ENCODE assay signal across 8 cellular contexts in genomic region chr17:8138672-8139371, GRCh38. TPM values are rescaled to one million over a fixed set of nuclear protein-coding genes. Genes with fewer than 3 reads are reported as not detected.
A peak's percentile ranks its signal among the peaks of the same experiment; 100 is the strongest.
DNase-seq lines count a peak whose midpoint lies in the region; ATAC-seq, FAIRE-seq and TF ChIP-seq lines count a peak whose summit lies in the region.

No MANE protein-coding gene starts in this region.

- H3K27me3 ChIP-seq in HUES48 (ENCODE audit: control insufficient read depth, insufficient read depth, low read length), result peaks cover 8% of the 10 kb centered on the region
- H3K27me3 ChIP-seq in NT2/D1 (ENCODE audit: insufficient read depth, insufficient read length), result peaks cover 6% of the 10 kb centered on the region
- no peaks in the 10 kb centered on the region for H3K27me3 ChIP-seq in endothelial cell of umbilical vein (ENCODE audit: control insufficient read depth in 2 of 2, insufficient read depth in 2 of 2, low read length in 2 of 2)

- peak; percentile 76 for ATAC-seq in GM21390 (IDR thresholded peaks at IDR 0.05; ENCODE audit: unreplicated experiment)

- CTCF ChIA-PET in endothelial cell of umbilical vein (lab: Charles Lee), result interaction anchor here (1.1 to 5.6 kb wide), 10 partner anchors 12 to 162 kb away, joined by 3 to 72 read pairs (median 6); partner anchors contain the start of genes HES7 and PER1

- H3K27ac ChIP-seq in HUES48 (ENCODE audit: low read depth, low read length), result peak overlapping the region; percentile 76
- peak overlapping the region; percentile 88 for H3K27ac ChIP-seq in endothelial cell of umbilical vein (ENCODE audit: insufficient read depth, low read depth, low read length)

- dilution Hi-C loops in endothelial cell of umbilical vein (cut with MboI; ENCODE audit: extremely low pct_ligation_motif_present, low sequenced_read_pairs), result no loop called here

- intact Hi-C loops in endothelial cell of umbilical vein (cut with micrococcal nuclease), result loop anchor here (1.0 kb wide), 7 partner anchors 12 to 161 kb away; no protein-coding TSS in a partner anchor

- peak; percentile 83 to 91 for TF ChIP-seq CTCF in endothelial cell of umbilical vein (IDR thresholded peaks at IDR 0.05; ENCODE audit: extremely low read depth in 1 of 2, insufficient read depth in 1 of 2, low read depth in 1 of 2, low read length in 2 of 2)

- H3K36me3 ChIP-seq in HUES48 (ENCODE audit: control insufficient read depth, insufficient read depth, low read length) (peaks cover 25% of the 10 kb centered on the region), NT2/D1 (ENCODE audit: insufficient read depth, insufficient read length, low read length) (peaks cover 34% of the 10 kb centered on the region), endothelial cell of umbilical vein (ENCODE audit: control insufficient read depth in 2 of 2, extremely low read depth in 1 of 2, insufficient read depth in 2 of 2, low read length in 2 of 2) (peaks cover 0 to 24% of the 10 kb centered on the region in 2 experiments)

- BruUV-seq in endothelial cell of umbilical vein (replicated peaks; lab: Mats Ljungman, UMichigan), result TSS peak; percentile 92

- no peaks in the 10 kb centered on the region for H4K20me1 ChIP-seq in endothelial cell of umbilical vein (replicated peaks; ENCODE audit: control insufficient read depth, extremely low read depth, insufficient read depth, low read length)

- TF ChIP-seq POLR2A in endothelial cell of umbilical vein (IDR thresholded peaks at IDR 0.05; ENCODE audit: low read depth, low read length), result no peak

- H3K9me3 ChIP-seq in HUES48 (ENCODE audit: control insufficient read depth, insufficient read depth, low read length) (no peaks in the 10 kb centered on the region), NT2/D1 (ENCODE audit: insufficient read depth, low read length) (no peaks in the 10 kb centered on the region), endothelial cell of umbilical vein (replicated peaks; ENCODE audit: control insufficient read depth, insufficient read depth, low read length) (no peaks in the 10 kb centered on the region)

- peak; percentile 85 for DNase-seq in D341Med (ENCODE audit: low spot score)
- DNase-seq in NT2/D1 (ENCODE audit: low read depth, low spot score), result peak; percentile 88
- peak; percentile 93 for DNase-seq in activated CD8-positive, alpha-beta memory T cell treated with anti-CD3 and anti-CD28 coated beads, Interleukin-2, amount 50 U/mL, for 4 hours
- peak; percentile 98 for DNase-seq in endothelial cell of umbilical vein (ENCODE audit: low read depth, low spot score)
- peak; percentile 85 for DNase-seq in middle frontal gyrus (ENCODE audit: extremely low spot score, low spot score)
- DNase-seq in stimulated activated CD8-positive, alpha-beta memory T cell treated with anti-CD3 and anti-CD28 coated beads, Interleukin-2, amount 100 ng/mL, for 1 hour (ENCODE audit: low read depth in 2 of 2), result peak; percentile 90 to 92

- H3K4me2 ChIP-seq in endothelial cell of umbilical vein (ENCODE audit: insufficient read depth, low read length), result peak overlapping the region; percentile 97

- H2AFZ ChIP-seq in endothelial cell of umbilical vein (ENCODE audit: low read depth, low read length), result peak overlapping the region; percentile 85

- H3K9me1 ChIP-seq in endothelial cell of umbilical vein (replicated peaks; ENCODE audit: control insufficient read depth, extremely low read depth, insufficient read depth, low read length), result no peaks in the 10 kb centered on the region

- H3K4me3 ChIP-seq in HUES48 (ENCODE audit: low read depth, low read length) (peak overlapping the region; percentile 75), NT2/D1 (ENCODE audit: insufficient read length, low read depth) (peak overlapping the region; percentile 40), endothelial cell of umbilical vein (replicated peaks in 1 of 3; ENCODE audit: insufficient read depth in 1 of 3, low read depth in 1 of 3, low read length in 3 of 3) (peak overlapping the region; percentile 26 to 89 (median 80))

- H3K4me1 ChIP-seq in HUES48 (ENCODE audit: control insufficient read depth, insufficient read depth, low read length) (no peaks in the 10 kb centered on the region), NT2/D1 (ENCODE audit: insufficient read depth, insufficient read length) (peaks cover 4% of the 10 kb centered on the region), endothelial cell of umbilical vein (ENCODE audit: control insufficient read depth, extremely low read depth, insufficient read depth, low read length) (peaks cover 14% of the 10 kb centered on the region)

- H3K9ac ChIP-seq in HUES48 (ENCODE audit: low read depth, low read length) (peak overlapping the region; percentile 33), NT2/D1 (ENCODE audit: insufficient read length, low read depth) (peak overlapping the region; percentile 74), endothelial cell of umbilical vein (replicated peaks; ENCODE audit: extremely low read depth, insufficient read depth, low read length) (peak overlapping the region; percentile 90)

- FAIRE-seq in endothelial cell of umbilical vein (lab: Jason Lieb, UNC), result peak; percentile 97

- POLR2A ChIA-PET in endothelial cell of umbilical vein (lab: Charles Lee), result interaction anchor here (0.8 to 1.3 kb wide), 2 partner anchors 13 to 34 kb away, joined by 3 to 5 read pairs; partner anchors contain the start of gene PER1

- no peaks in the 10 kb centered on the region for H3K79me2 ChIP-seq in endothelial cell of umbilical vein (ENCODE audit: control insufficient read depth, insufficient read depth, low read length)

TF ChIP-seq in endothelial cell of umbilical vein, 7 proteins besides CTCF, POLR2A, EP300 and RAD21:
- TF ChIP-seq GATA2 (IDR thresholded peaks at IDR 0.05; ENCODE audit: insufficient read depth, insufficient read length, low read depth, low read length), result peak; percentile 29
- no peak for TF ChIP-seq MYC (IDR thresholded peaks at IDR 0.05; ENCODE audit: low read depth, low read length)
- TF ChIP-seq POLR2AphosphoS5 (IDR thresholded peaks at IDR 0.05; ENCODE audit: insufficient read depth, low read depth, low read length), result peak; percentile 79
- TF ChIP-seq MAX (IDR thresholded peaks at IDR 0.05; ENCODE audit: insufficient read depth, insufficient read length), result peak; percentile 61

RNA-seq across cellular contexts. Expression of gene PER1, which starts 13.4 kb away (rescaled TPM):
- 32.1 and 36.5 TPM in 2 replicates for total RNA-seq in endothelial cell of umbilical vein
- polyA plus RNA-seq in endothelial cell of umbilical vein, result 12.1 and 13.6 TPM in 2 replicates
- 4.5 and 8.9 TPM in 2 replicates for polyA plus RNA-seq in endothelial cell of umbilical vein (2011; cell fraction: cytosol; rRNA removed)
- polyA plus RNA-seq in endothelial cell of umbilical vein (2011; cell fraction: nucleus; rRNA removed), result 62.6 and 82.7 TPM in 2 replicates
- polyA plus RNA-seq in endothelial cell of umbilical vein (2012), result 11.4 and 13.3 TPM in 2 replicates
- 22.8 and 40.7 TPM in 2 replicates for polyA minus RNA-seq in endothelial cell of umbilical vein
- 12.3 TPM for polyA minus RNA-seq in endothelial cell of umbilical vein (2011; cell fraction: cytosol; rRNA and poly(A)+ RNA removed)
- polyA minus RNA-seq in endothelial cell of umbilical vein (2011; cell fraction: nucleus; rRNA and poly(A)+ RNA removed), result 49.0 and 77.9 TPM in 2 replicates

RNA-seq across cellular contexts. Expression of gene HES7, which starts 14.9 kb away (rescaled TPM):
- total RNA-seq in endothelial cell of umbilical vein, result 0.51 TPM in 1 of 2 replicates, not detected in the other
- polyA plus RNA-seq in endothelial cell of umbilical vein, result 0.19 and 0.33 TPM in 2 replicates
- not detected in 2 replicates for polyA plus RNA-seq in endothelial cell of umbilical vein (2011; cell fraction: cytosol; rRNA removed)
- 0.35 and 0.45 TPM in 2 replicates for polyA plus RNA-seq in endothelial cell of umbilical vein (2011; cell fraction: nucleus; rRNA removed)
- 0.50 and 0.56 TPM in 2 replicates for polyA plus RNA-seq in endothelial cell of umbilical vein (2012)
- polyA minus RNA-seq in endothelial cell of umbilical vein, result not detected in 2 replicates
- 21.1 TPM for polyA minus RNA-seq in endothelial cell of umbilical vein (2011; cell fraction: cytosol; rRNA and poly(A)+ RNA removed)
- not detected in 2 replicates for polyA minus RNA-seq in endothelial cell of umbilical vein (2011; cell fraction: nucleus; rRNA and poly(A)+ RNA removed)

RNA-seq across cellular contexts. Expression of gene ALOXE3, which starts 20.5 kb away (rescaled TPM):
- total RNA-seq in endothelial cell of umbilical vein, result not detected in 2 replicates
- 0.01 TPM in 1 of 2 replicates, not detected in the other for polyA plus RNA-seq in endothelial cell of umbilical vein
- polyA plus RNA-seq in endothelial cell of umbilical vein (2011; cell fraction: cytosol; rRNA removed), result 0.06 TPM in 1 of 2 replicates, not detected in the other
- not detected in 2 replicates for polyA plus RNA-seq in endothelial cell of umbilical vein (2011; cell fraction: nucleus; rRNA removed)
- polyA plus RNA-seq in endothelial cell of umbilical vein (2012), result 0.07 and 0.11 TPM in 2 replicates
- polyA minus RNA-seq in endothelial cell of umbilical vein, result not detected in 2 replicates
- 1.0 TPM for polyA minus RNA-seq in endothelial cell of umbilical vein (2011; cell fraction: cytosol; rRNA and poly(A)+ RNA removed)
- not detected in 2 replicates for polyA minus RNA-seq in endothelial cell of umbilical vein (2011; cell fraction: nucleus; rRNA and poly(A)+ RNA removed)

RNA-seq across cellular contexts. Expression of gene VAMP2, which starts 23.9 kb away (rescaled TPM):
- 31.7 and 35.9 TPM in 2 replicates for total RNA-seq in endothelial cell of umbilical vein
- 28.7 and 38.0 TPM in 2 replicates for polyA plus RNA-seq in endothelial cell of umbilical vein
- 28.5 and 29.9 TPM in 2 replicates for polyA plus RNA-seq in endothelial cell of umbilical vein (2011; cell fraction: cytosol; rRNA removed)
- 40.8 and 49.0 TPM in 2 replicates for polyA plus RNA-seq in endothelial cell of umbilical vein (2011; cell fraction: nucleus; rRNA removed)
- 26.6 and 29.8 TPM in 2 replicates for polyA plus RNA-seq in endothelial cell of umbilical vein (2012)
- 14.1 and 18.6 TPM in 2 replicates for polyA minus RNA-seq in endothelial cell of umbilical vein
- polyA minus RNA-seq in endothelial cell of umbilical vein (2011; cell fraction: cytosol; rRNA and poly(A)+ RNA removed), result 4.8 TPM
- polyA minus RNA-seq in endothelial cell of umbilical vein (2011; cell fraction: nucleus; rRNA and poly(A)+ RNA removed), result 12.2 and 14.6 TPM in 2 replicates

RNA-seq across cellular contexts. Expression of gene TMEM107, which starts 37.4 kb away (rescaled TPM):
- 20.0 and 20.4 TPM in 2 replicates for total RNA-seq in endothelial cell of umbilical vein
- 31.6 and 36.9 TPM in 2 replicates for polyA plus RNA-seq in endothelial cell of umbilical vein
- polyA plus RNA-seq in endothelial cell of umbilical vein (2011; cell fraction: cytosol; rRNA removed), result 19.7 and 20.9 TPM in 2 replicates
- 13.5 and 14.4 TPM in 2 replicates for polyA plus RNA-seq in endothelial cell of umbilical vein (2011; cell fraction: nucleus; rRNA removed)
- 15.9 and 18.3 TPM in 2 replicates for polyA plus RNA-seq in endothelial cell of umbilical vein (2012)
- polyA minus RNA-seq in endothelial cell of umbilical vein, result 80.7 and 114 TPM in 2 replicates
- 29.3 TPM for polyA minus RNA-seq in endothelial cell of umbilical vein (2011; cell fraction: cytosol; rRNA and poly(A)+ RNA removed)
- 65.0 and 76.3 TPM in 2 replicates for polyA minus RNA-seq in endothelial cell of umbilical vein (2011; cell fraction: nucleus; rRNA and poly(A)+ RNA removed)

Comparison
In these comparisons a context has a peak if more than half of its experiments do, and no peak if none do; other contexts are left out.
1. Peak in every context shown above with its lines: DNase-seq, ATAC-seq, H3K4me3 ChIP-seq and H3K27ac ChIP-seq.
2. H3K9ac ChIP-seq: peak in every context shown above with its lines; median percentile 90 in endothelial cell of umbilical vein; 74 in NT2/D1; 33 in HUES48.